21 cellular contexts compared by ENCODE assay signal in genomic region chr4:3470244-3471097, GRCh38. TPM values are rescaled to one million over a fixed set of nuclear protein-coding genes. Genes with fewer than 3 reads are reported as not detected.
DNase-seq lines count a peak whose midpoint lies in the region; ATAC-seq, FAIRE-seq and TF ChIP-seq lines count a peak whose summit lies in the region.
"Had no signal": no experiment of that assay in that cellular context is flagged by ENCODE, and none has a peak within 500 bp of the region (broad histone marks: within the 10 kb centered on the region; RNA-seq: fewer than 3 reads in every experiment).

No MANE protein-coding gene starts in this region.

- no peak overlapping the region for H2BK120ac ChIP-seq in IMR-90 (ENCODE audit: low read depth, low read length)

- H2BK20ac ChIP-seq in IMR-90 (ENCODE audit: low read depth, low read length): no peak overlapping the region

- ATAC-seq in IMR-90 (ENCODE audit: low read depth) (peak; percentile 50; the same call in 1 of the 2 replicates), RWPE2 (ENCODE audit: low read depth) (peak; percentile 19; the same call in 2 of the 3 replicates), pancreas (peak; percentile 18 to 42 (median 28)), GM21528 (IDR thresholded peaks at IDR 0.05; ENCODE audit: low FRiP score, unreplicated experiment) (no peak), GM21423 (IDR thresholded peaks at IDR 0.05; ENCODE audit: unreplicated experiment) (no peak)
- ATAC-seq: activated T-cell treated with anti-CD3 and anti-CD28 coated beads, Interleukin-2, amount 50 U/mL, for 4 hours; GM23338; SK-N-SH treated with all-trans-retinoic acid at 6 μM for 48 hours had no signal

- intact Hi-C loops in IMR-90 (cut with micrococcal nuclease): no loop called here
- intact Hi-C loops in pancreas (cut with DNase I): loop anchor here in 1 of 3 donors (10.0 kb wide), 1 partner anchor 126 kb away; no protein-coding TSS in a partner anchor

- H3K4me1 ChIP-seq in IMR-90 (ENCODE audit: control insufficient read depth, insufficient read depth, low read length) (no peaks in the 10 kb centered on the region), RWPE2 (ENCODE audit: insufficient read depth, poor library complexity, severe bottlenecking) (peaks cover 4% of the 10 kb centered on the region), pancreas (peaks cover 9 to 34% (median 23%) of the 10 kb centered on the region in 3 donors)
- H3K4me1 ChIP-seq: tibial artery had no signal

- 0 out of 2 replicates have a peak, but pooled peaks cover 8% of the 10 kb centered on the region for H4K20me1 ChIP-seq in IMR-90 (ENCODE audit: insufficient read depth, low read length)

- no peak overlapping the region for H4K5ac ChIP-seq in IMR-90 (ENCODE audit: low read depth, low read length)

- H3K9me3 Mint-ChIP-seq in glutamatergic neuron (ENCODE audit: unreplicated experiment): no peaks in the 10 kb centered on the region
- H3K9me3 Mint-ChIP-seq: activated naive CD8-positive, alpha-beta T cell treated with anti-CD3 and anti-CD28 coated beads, Interleukin-2, amount 10 ng/mL, durations not matched to agents 7 days and 5 days; activated T-cell treated with anti-CD3 and anti-CD28 coated beads, Interleukin-2, amount 50 U/mL, for 4 hours; GM23338 had no signal

- no peak overlapping the region for H3K18ac ChIP-seq in IMR-90 (ENCODE audit: low read depth, low read length)

- TF ChIP-seq CTCF in IMR-90 (conservative IDR thresholded peaks at IDR 0.05; ENCODE audit: low read depth, low read length): no peak
- TF ChIP-seq CTCF in RWPE2 (IDR thresholded peaks at IDR 0.05; ENCODE audit: poor library complexity, severe bottlenecking): no peak
- no peak for TF ChIP-seq CTCF in glutamatergic neuron (IDR thresholded peaks at IDR 0.05; ENCODE audit: partially characterized antibody, unreplicated experiment)
- no peak for TF ChIP-seq CTCF in pancreas (IDR thresholded peaks at IDR 0.05)

- no peak overlapping the region for H3K4me3 ChIP-seq in IMR-90 (ENCODE audit: insufficient read depth, low read depth, low read length)
- H3K4me3 ChIP-seq in RWPE2 (ENCODE audit: severe bottlenecking): no peak overlapping the region
- H3K4me3 ChIP-seq in pancreas: no peak overlapping the region
- H3K4me3 ChIP-seq: GM23338, tibial artery had no signal

- H2BK15ac ChIP-seq in IMR-90 (ENCODE audit: low read depth, low read length): no peak overlapping the region

- no peak overlapping the region for H3K14ac ChIP-seq in IMR-90 (replicated peaks; ENCODE audit: low read depth, low read length)

- no peak overlapping the region for H2AFZ ChIP-seq in IMR-90 (replicated peaks; ENCODE audit: low read length, poor library complexity)
- H2AFZ ChIP-seq: GM23338 had no signal

- H3K9ac ChIP-seq in IMR-90 (ENCODE audit: low read depth, low read length): no peak overlapping the region

- H3K9me3 ChIP-seq in IMR-90 (ENCODE audit: control insufficient read depth, insufficient read depth, low read length) (no peaks in the 10 kb centered on the region), RWPE2 (ENCODE audit: severe bottlenecking) (no peaks in the 10 kb centered on the region), pancreas (no peaks in the 10 kb centered on the region)
- H3K9me3 ChIP-seq: tibial artery had no signal

- H3K36me3 ChIP-seq in IMR-90 (ENCODE audit: control insufficient read depth, insufficient read depth, low read length) (no peaks in the 10 kb centered on the region), RWPE2 (ENCODE audit: low read depth) (no peaks in the 10 kb centered on the region), pancreas (no peaks in the 10 kb centered on the region)
- H3K36me3 ChIP-seq: tibial artery had no signal

- 50% methylated on average over 11 of the region's 25 CpGs; no CpG with 5 or more reads in 1 of the 2 experiments for WGBS in IMR-90 (ENCODE audit: extremely low coverage in 2 of 2, insufficient read length in 1 of 2), 2 experiments
- WGBS in pancreas, 2 donors: 50 to 52% methylated on average over 25 of the region's 25 CpGs

- H3K4me2 ChIP-seq in IMR-90 (ENCODE audit: low read depth, low read length): no peak overlapping the region
- H3K4me2 ChIP-seq: GM23338 had no signal

- no peaks in the 10 kb centered on the region for H3K36me3 Mint-ChIP-seq in glutamatergic neuron (ENCODE audit: unreplicated experiment)
- H3K36me3 Mint-ChIP-seq: activated naive CD8-positive, alpha-beta T cell treated with anti-CD3 and anti-CD28 coated beads, Interleukin-2, amount 10 ng/mL, durations not matched to agents 7 days and 5 days had no signal

- no peak overlapping the region for H3K56ac ChIP-seq in IMR-90 (ENCODE audit: extremely low read depth, insufficient read depth, low read length)

- H2BK5ac ChIP-seq in IMR-90 (ENCODE audit: low read depth, low read length, poor library complexity, severe bottlenecking): no peak overlapping the region

- DNase-seq in IMR-90: peak; percentile 60
- DNase-seq in RWPE2 (ENCODE audit: low spot score): no peak
- peak; percentile 5 for DNase-seq in glutamatergic neuron
- peak; percentile 52 to 82 (median 75) for DNase-seq in pancreas
- no peak for DNase-seq in NCI-H187 treated with DMSO at 0.1 percent for 48 hours (lab: John Stamatoyannopoulos, UW)
- DNase-seq in NCI-H2227 treated with DMSO at 0.1 percent for 48 hours (lab: John Stamatoyannopoulos, UW): no peak
- DNase-seq: activated naive CD8-positive, alpha-beta T cell treated with anti-CD3 and anti-CD28 coated beads, Interleukin-2, amount 10 ng/mL, durations not matched to agents 7 days and 5 days; activated T-cell treated with anti-CD3 and anti-CD28 coated beads, Interleukin-2, amount 50 U/mL, for 4 hours; cerebellar nuclear complex; DMS153; NCI-H1417; NCI-H510A had no signal

- H3K27me3 ChIP-seq in IMR-90 (ENCODE audit: control insufficient read depth, insufficient read depth, low read length) (peaks cover 36% of the 10 kb centered on the region; the same call in 1 of the 2 replicates), RWPE2 (ENCODE audit: insufficient read depth, poor library complexity, severe bottlenecking) (peaks cover 8% of the 10 kb centered on the region), pancreas (no peaks in the 10 kb centered on the region)

- H3K4me3 Mint-ChIP-seq in glutamatergic neuron (ENCODE audit: unreplicated experiment): no peak overlapping the region
- H3K4me3 Mint-ChIP-seq: activated naive CD8-positive, alpha-beta T cell treated with anti-CD3 and anti-CD28 coated beads, Interleukin-2, amount 10 ng/mL, durations not matched to agents 7 days and 5 days; activated T-cell treated with anti-CD3 and anti-CD28 coated beads, Interleukin-2, amount 50 U/mL, for 4 hours; GM23338 had no signal

- CTCF ChIA-PET in IMR-90 (lab: Yijun Ruan, JAX): interaction anchor here (1.1 kb wide), 1 partner anchor 10 kb away, joined by 9 read pairs; no protein-coding TSS in a partner anchor

- TF ChIP-seq POLR2A in IMR-90 (IDR thresholded peaks at IDR 0.05; ENCODE audit: low read depth, low read length): no peak

- H4K8ac ChIP-seq in IMR-90 (ENCODE audit: low read depth in 2 of 2, low read length in 2 of 2): no peak overlapping the region

- no peak for FAIRE-seq in pancreas (lab: Jason Lieb, UNC)
- FAIRE-seq: islet of Langerhans had no signal

- BruUV-seq in IMR-90 (replicated peaks; lab: Mats Ljungman, UMichigan): no TSS peak

- H3K27ac Mint-ChIP-seq in glutamatergic neuron (ENCODE audit: unreplicated experiment): no peak overlapping the region
- H3K27ac Mint-ChIP-seq: activated naive CD8-positive, alpha-beta T cell treated with anti-CD3 and anti-CD28 coated beads, Interleukin-2, amount 10 ng/mL, durations not matched to agents 7 days and 5 days; GM23338 had no signal

- TF ChIP-seq RAD21 in IMR-90 (IDR thresholded peaks at IDR 0.05; ENCODE audit: low read length): no peak

- no peaks in the 10 kb centered on the region for H3K79me1 ChIP-seq in IMR-90 (ENCODE audit: low read depth in 1 of 2, low read length in 2 of 2)

- POLR2A ChIA-PET in IMR-90 (lab: Charles Lee; ENCODE audit: unreplicated experiment): interaction anchor here (0.6 kb wide), 1 partner anchor 95 kb away, joined by 3 read pairs; no protein-coding TSS in a partner anchor

- dilution Hi-C loops in IMR-90 (cut with HindIII; ENCODE audit: low sequenced_read_pairs, unreplicated experiment): no loop called here

- H3K27ac ChIP-seq in IMR-90 (ENCODE audit: insufficient read depth, low read length) (no peak overlapping the region), RWPE2 (ENCODE audit: poor library complexity, severe bottlenecking) (no peak overlapping the region), pancreas (peak overlapping the region in 2 of 4 donors; percentile 17 to 40)
- H3K27ac ChIP-seq: tibial artery had no signal

- 0 out of 2 replicates have a peak, but pooled peaks cover 5% of the 10 kb centered on the region for H3K9me1 ChIP-seq in IMR-90 (ENCODE audit: insufficient read depth, low read length)

- H4K91ac ChIP-seq in IMR-90 (ENCODE audit: insufficient read depth, low read depth, low read length): no peak overlapping the region

- H2AK9ac ChIP-seq in IMR-90 (replicated peaks; ENCODE audit: low read depth, low read length, poor library complexity): no peak overlapping the region

- in situ Hi-C loops in IMR-90 (cut with MboI; ENCODE audit: low sequenced_read_pairs): no loop called here

- peaks cover 2% of the 10 kb centered on the region for H3K27me3 Mint-ChIP-seq in glutamatergic neuron (ENCODE audit: unreplicated experiment)
- H3K27me3 Mint-ChIP-seq: activated naive CD8-positive, alpha-beta T cell treated with anti-CD3 and anti-CD28 coated beads, Interleukin-2, amount 10 ng/mL, durations not matched to agents 7 days and 5 days had no signal

- no peak overlapping the region for H2AK5ac ChIP-seq in IMR-90 (ENCODE audit: low read depth, low read length)

- no peak overlapping the region for H3K4ac ChIP-seq in IMR-90 (ENCODE audit: low read depth, low read length)

- H3K23ac ChIP-seq in IMR-90 (ENCODE audit: low read depth, low read length): no peak overlapping the region

- H3K4me1 Mint-ChIP-seq in glutamatergic neuron (ENCODE audit: low read depth, unreplicated experiment): no peaks in the 10 kb centered on the region
- H3K4me1 Mint-ChIP-seq: activated naive CD8-positive, alpha-beta T cell treated with anti-CD3 and anti-CD28 coated beads, Interleukin-2, amount 10 ng/mL, durations not matched to agents 7 days and 5 days had no signal

TF ChIP-seq in IMR-90, 13 proteins besides CTCF, POLR2A, EP300 and RAD21 (continues in another document):
- no peak for TF ChIP-seq FOS (IDR thresholded peaks at IDR 0.05; ENCODE audit: low read depth, low read length)

RNA-seq across cellular contexts. Expression of gene DOK7, which starts 7.4 kb away (rescaled TPM):
- not detected in 2 replicates for total RNA-seq in IMR-90 (2012; rRNA removed)
- not detected in 2 replicates for polyA plus RNA-seq in IMR-90 (2012; rRNA removed)
- 0.01 TPM in 1 of 2 replicates, not detected in the other for polyA plus RNA-seq in IMR-90 (2012; cell fraction: cytosol; rRNA removed)
- polyA plus RNA-seq in IMR-90 (2012; cell fraction: nucleus; rRNA removed; ENCODE audit: low replicate concordance): 0.10 and 0.12 TPM in 2 replicates
- total RNA-seq in glutamatergic neuron (ENCODE audit: unreplicated experiment): 5.1 TPM
- total RNA-seq in pancreas: 1 to 10 TPM; 2.5 to 8.0 (median 4.2) TPM
- polyA plus RNA-seq in pancreas: 1 to 10 TPM; 2.8 to 5.8 TPM
- total RNA-seq: activated naive CD8-positive, alpha-beta T cell treated with anti-CD3 and anti-CD28 coated beads, Interleukin-2, amount 10 ng/mL, durations not matched to agents 7 days and 5 days; activated T-cell treated with anti-CD3 and anti-CD28 coated beads, Interleukin-2, amount 50 U/mL, for 4 hours; glomerular endothelial cell; omental fat pad had no signal
- polyA plus RNA-seq: BJ had no signal

RNA-seq across cellular contexts. Expression of gene HGFAC, which starts 28.7 kb away (rescaled TPM):
- total RNA-seq in IMR-90 (2012; rRNA removed) (not detected in 2 replicates), glutamatergic neuron (ENCODE audit: unreplicated experiment) (9.4 TPM), pancreas (under 1 TPM in 3 of 6 donors, not detected in 3; 0.09 to 0.47 (median 0.13) TPM)
- polyA plus RNA-seq in IMR-90 (2012; rRNA removed) (0.05 and 0.23 TPM in 2 replicates), pancreas (1 to 10 TPM; 1.2 to 2.2 TPM)
- 0.10 TPM in 1 of 2 replicates, not detected in the other for polyA plus RNA-seq in IMR-90 (2012; cell fraction: cytosol; rRNA removed)
- 1.0 and 3.0 TPM in 2 replicates for polyA plus RNA-seq in IMR-90 (2012; cell fraction: nucleus; rRNA removed; ENCODE audit: low replicate concordance)
- total RNA-seq: activated naive CD8-positive, alpha-beta T cell treated with anti-CD3 and anti-CD28 coated beads, Interleukin-2, amount 10 ng/mL, durations not matched to agents 7 days and 5 days; omental fat pad had no signal
- polyA plus RNA-seq: BJ, GM23338 had no signal

Comparison
In these comparisons a context has a peak if more than half of its experiments do, and no peak if none do; other contexts are left out.
1. ATAC-seq: peak in IMR-90 (single experiment), RWPE2 (single experiment) and pancreas (4 of 4); none in GM21528 (single experiment) and GM21423 (single experiment).
2. DNase-seq: peak in IMR-90 (single experiment), glutamatergic neuron (single experiment) and pancreas (6 of 6); none in RWPE2 (single experiment), NCI-H187 treated with DMSO at 0.1 percent for 48 hours (single experiment) and NCI-H2227 treated with DMSO at 0.1 percent for 48 hours (single experiment).